Comparison of ENCODE assay signal across 16 cellular contexts in genomic region chr6:72042088-72042487, GRCh38.
DNase-seq lines count a peak whose midpoint lies in the region; ATAC-seq and TF ChIP-seq lines count a peak whose summit lies in the region.
"Had no signal": no experiment of that assay in that cellular context is flagged by ENCODE, and none has a peak within 500 bp of the region (broad histone marks: within the 10 kb centered on the region; RNA-seq: fewer than 3 reads in every experiment).

No MANE protein-coding gene starts in this region.

- H3K27me3 Mint-ChIP-seq in activated CD4-positive, alpha-beta memory T cell treated with anti-CD3 and anti-CD28 coated beads, Interleukin-2, amount 10 ng/mL, durations not matched to agents 7 days and 5 days, result no peaks in the 10 kb centered on the region
- H3K27me3 Mint-ChIP-seq: brain had no signal

- H3K27ac ChIP-seq in WERI-Rb-1, result no peak overlapping the region
- H3K27ac ChIP-seq: skin epidermis had no signal

- ATAC-seq in GM18907 (IDR thresholded peaks at IDR 0.05; ENCODE audit: unreplicated experiment), result no peak
- ATAC-seq: activated CD4-positive, CD25-positive, alpha-beta regulatory T cell treated with anti-CD3 and anti-CD28 coated beads, Interleukin-2, amount 50 U/mL, for 24 hours; activated T-cell treated with anti-CD3 and anti-CD28 coated beads, Interleukin-2, amount 50 U/mL, for 4 hours; natural killer cell; Right ventricle myocardium inferior had no signal

- H3K9me3 Mint-ChIP-seq in activated CD4-positive, alpha-beta memory T cell treated with anti-CD3 and anti-CD28 coated beads, Interleukin-2, amount 10 ng/mL, durations not matched to agents 7 days and 5 days, result no peaks in the 10 kb centered on the region
- H3K9me3 Mint-ChIP-seq: activated T-cell treated with anti-CD3 and anti-CD28 coated beads, Interleukin-2, amount 50 U/mL, for 4 hours; brain; natural killer cell had no signal

- no peaks in the 10 kb centered on the region for H3K9me3 ChIP-seq in WERI-Rb-1 (ENCODE audit: severe bottlenecking)

- no peaks in the 10 kb centered on the region for H3K36me3 ChIP-seq in WERI-Rb-1

- no peaks in the 10 kb centered on the region for H3K27me3 ChIP-seq in WERI-Rb-1 (ENCODE audit: insufficient read depth, low read depth, severe bottlenecking)

- POLR2A ChIA-PET in activated CD4-positive, alpha-beta memory T cell treated with anti-CD3 and anti-CD28 coated beads, Interleukin-2, amount 10 ng/mL, durations not matched to agents 7 days and 5 days (lab: Charles Lee), result no interaction called here

- H3K4me3 ChIP-seq in WERI-Rb-1 (ENCODE audit: low read depth, low read length), result no peak overlapping the region
- H3K4me3 ChIP-seq: skin epidermis had no signal

- H3K4me1 Mint-ChIP-seq in activated CD4-positive, alpha-beta memory T cell treated with anti-CD3 and anti-CD28 coated beads, Interleukin-2, amount 10 ng/mL, durations not matched to agents 7 days and 5 days, result no peaks in the 10 kb centered on the region
- H3K4me1 Mint-ChIP-seq: natural killer cell had no signal

- H3K4me3 Mint-ChIP-seq in activated CD4-positive, alpha-beta memory T cell treated with anti-CD3 and anti-CD28 coated beads, Interleukin-2, amount 10 ng/mL, durations not matched to agents 7 days and 5 days, result no peak overlapping the region
- H3K4me3 Mint-ChIP-seq: activated T-cell treated with anti-CD3 and anti-CD28 coated beads, Interleukin-2, amount 50 U/mL, for 4 hours; brain; natural killer cell had no signal

- no peaks in the 10 kb centered on the region for H3K36me3 Mint-ChIP-seq in activated CD4-positive, alpha-beta memory T cell treated with anti-CD3 and anti-CD28 coated beads, Interleukin-2, amount 10 ng/mL, durations not matched to agents 7 days and 5 days (ENCODE audit: low read depth)
- H3K36me3 Mint-ChIP-seq: brain, natural killer cell had no signal

- DNase-seq in COR-L47 (lab: John Stamatoyannopoulos, UW), result peak; percentile 2
- peak; percentile 10 for DNase-seq in HCEC 1CT
- peak; percentile 15 for DNase-seq in WERI-Rb-1
- DNase-seq in myocyte (ENCODE audit: low read depth), result peak; percentile 24
- DNase-seq in HuH-7.5 (ENCODE audit: low spot score), result no peak
- no peak for DNase-seq in activated CD4-positive, alpha-beta memory T cell treated with anti-CD3 and anti-CD28 coated beads, Interleukin-2, amount 10 ng/mL, durations not matched to agents 7 days and 5 days
- DNase-seq: activated T-cell treated with anti-CD3 and anti-CD28 coated beads, Interleukin-2, amount 50 U/mL, for 4 hours; DND-41; erythroblast; natural killer cell; NCI-H2081 treated with DMSO at 0.1 percent for 48 hours had no signal

- 0 out of 2 replicates have a peak, but pooled peaks have one; percentile 17 for TF ChIP-seq CTCF in WERI-Rb-1 (IDR thresholded peaks at IDR 0.05; ENCODE audit: low read depth, low read length)

- no peak overlapping the region for H3K27ac Mint-ChIP-seq in activated CD4-positive, alpha-beta memory T cell treated with anti-CD3 and anti-CD28 coated beads, Interleukin-2, amount 10 ng/mL, durations not matched to agents 7 days and 5 days
- H3K27ac Mint-ChIP-seq: brain, natural killer cell had no signal

- CTCF ChIA-PET in activated CD4-positive, alpha-beta memory T cell treated with anti-CD3 and anti-CD28 coated beads, Interleukin-2, amount 10 ng/mL, durations not matched to agents 7 days and 5 days (lab: Charles Lee), result no interaction called here

Comparison
In these comparisons a context has a peak if more than half of its experiments do, and no peak if none do; other contexts are left out.
1. DNase-seq: peak in COR-L47 (single experiment), HCEC 1CT (single experiment), WERI-Rb-1 (single experiment) and myocyte (single experiment); none in HuH-7.5 (single experiment) and activated CD4-positive, alpha-beta memory T cell treated with anti-CD3 and anti-CD28 coated beads, Interleukin-2, amount 10 ng/mL, durations not matched to agents 7 days and 5 days (single experiment).